ENCODE assay signal across 26 cellular contexts in genomic region chr21:41216486-41216885, GRCh38. TPM values are rescaled to one million over a fixed set of nuclear protein-coding genes. Genes with fewer than 3 reads are reported as not detected.
DNase-seq lines count a peak whose midpoint lies in the region; ATAC-seq and TF ChIP-seq lines count a peak whose summit lies in the region.
"Had no signal": no experiment of that assay in that cellular context is flagged by ENCODE, and none has a peak within 500 bp of the region (broad histone marks: within the 10 kb centered on the region; RNA-seq: fewer than 3 reads in every experiment).

No MANE protein-coding gene starts in this region.

- WGBS in right cardiac atrium: 84% methylated on average over 17 of the region's 17 CpGs
- WGBS in heart left ventricle, 4 donors: 93 to 97% (median 95%) methylated on average over 17 of the region's 17 CpGs

- H3K4me1 ChIP-seq in right cardiac atrium (ENCODE audit: control insufficient read depth, insufficient read depth, low read length) (peaks cover 12% of the 10 kb centered on the region), heart left ventricle (peaks cover 0 to 21% (median 1%) of the 10 kb centered on the region in 12 donors)
- H3K4me1 ChIP-seq: right lobe of liver, uterus had no signal

- no peaks in the 10 kb centered on the region for H3K27me3 ChIP-seq in right cardiac atrium (ENCODE audit: control insufficient read depth, insufficient read depth)
- H3K27me3 ChIP-seq in heart left ventricle: no peaks in the 10 kb centered on the region
- H3K27me3 ChIP-seq: gastroesophageal sphincter, right lobe of liver, uterus had no signal

- H3K4me3 ChIP-seq in right cardiac atrium (ENCODE audit: low read length) (no peak overlapping the region), heart left ventricle (no peak overlapping the region), epithelial cell of esophagus (ENCODE audit: low read length) (no peak overlapping the region)
- H3K4me3 ChIP-seq: gastroesophageal sphincter, right lobe of liver, uterus had no signal

- TF ChIP-seq CTCF in heart left ventricle (IDR thresholded peaks at IDR 0.05) (no peak), epithelial cell of esophagus (IDR thresholded peaks at IDR 0.05; ENCODE audit: insufficient read depth, low read depth, low read length, missing control alignments) (no peak)

- CTCF ChIA-PET in HEK293T (lab: Yijun Ruan, JAX): interaction anchor here (0.6 kb wide), 1 partner anchor 68 kb away, joined by 3 read pairs; no protein-coding TSS in a partner anchor

- H3K27ac ChIP-seq in right cardiac atrium (ENCODE audit: low read length) (no peak overlapping the region), heart left ventricle (peak overlapping the region in 1 of 12 donors; percentile 3)
- H3K27ac ChIP-seq: right lobe of liver, uterus had no signal

- ATAC-seq in right cardiac atrium (peak; percentile 8 to 35), heart left ventricle (no peak), HG03159 (IDR thresholded peaks at IDR 0.05; ENCODE audit: unreplicated experiment) (no peak)
- ATAC-seq: activated CD4-positive, CD25-positive, alpha-beta regulatory T cell treated with anti-CD3 and anti-CD28 coated beads, Interleukin-2, amount 50 U/mL, for 24 hours; activated CD8-positive, alpha-beta memory T cell treated with anti-CD3 and anti-CD28 coated beads, Interleukin-2, amount 10 ng/mL, durations not matched to agents 7 days and 5 days; right lobe of liver; T-helper 17 cell had no signal

- H3K36me3 ChIP-seq in heart left ventricle: no peaks in the 10 kb centered on the region
- H3K36me3 ChIP-seq: right lobe of liver, uterus had no signal

- H3K9me3 ChIP-seq in right cardiac atrium (ENCODE audit: control insufficient read depth, low read length): no peaks in the 10 kb centered on the region
- H3K9me3 ChIP-seq in heart left ventricle: no peaks in the 10 kb centered on the region
- H3K9me3 ChIP-seq: gastroesophageal sphincter, right lobe of liver, uterus had no signal

- intact Hi-C loops in right cardiac atrium (cut with DNase I): no loop called here
- intact Hi-C loops in heart left ventricle (cut with DNase I): no loop called here
- intact Hi-C loops in posterior vena cava (cut with DNase I): no loop called here

- POLR2A ChIA-PET in HEK293T (lab: Yijun Ruan, JAX): no interaction called here

- peak in 2 of 3 donors; percentile 33 to 60 for DNase-seq in right cardiac atrium
- DNase-seq in heart left ventricle: no peak
- DNase-seq in epithelial cell of esophagus (ENCODE audit: low read depth): peak; percentile 61
- peak; percentile 65 for DNase-seq in posterior vena cava (ENCODE audit: low spot score)
- no peak for DNase-seq in hypothalamus (lab: John Stamatoyannopoulos, UW)
- DNase-seq in HEK293T (ENCODE audit: extremely low spot score): no peak
- DNase-seq in T-helper 2 cell: no peak
- DNase-seq: activated CD4-positive, alpha-beta T cell treated with anti-CD3 and anti-CD28 coated beads, Interleukin-2, amount 50 U/mL, for 4 hours; activated CD8-positive, alpha-beta memory T cell treated with anti-CD3 and anti-CD28 coated beads, Interleukin-2, amount 10 ng/mL, durations not matched to agents 7 days and 5 days; activated T-cell treated with anti-CD3 and anti-CD28 coated beads, Interleukin-2, amount 50 U/mL, for 48 hours; AML-193; CD4-positive, alpha-beta T cell; hippocampal formation; NCI-H1417; NCI-H2029; NCI-H524 treated with DMSO at 0.1 percent for 48 hours; NK-92 treated with Interleukin-12 subunit alpha and Interleukin-12 subunit beta, amount 100 ng/mL, for 24 hours; right lobe of liver; SHP77; stimulated activated CD4-positive, alpha-beta T cell treated with anti-CD3 and anti-CD28 coated beads, Interleukin-12 subunit alpha, Interleukin-12 subunit beta, amount 100 ng/mL, for 4 hours; stimulated activated CD4-positive, alpha-beta T cell treated with anti-CD3 and anti-CD28 coated beads, Interleukin-2, amount 100 ng/mL, for 48 hours; T-helper 17 cell; uterus had no signal

- TF ChIP-seq POLR2A in heart left ventricle (IDR thresholded peaks at IDR 0.05): no peak

TF ChIP-seq in HEK293T, 16 proteins besides CTCF, POLR2A, EP300 and RAD21:
- no peak for TF ChIP-seq HDGF (IDR thresholded peaks at IDR 0.05; ENCODE audit: borderline replicate concordance)
- TF ChIP-seq FOXA1 (IDR thresholded peaks at IDR 0.05): no peak
- TF ChIP-seq SP1 (IDR thresholded peaks at IDR 0.05): no peak
- no peak for TF ChIP-seq SUZ12 (IDR thresholded peaks at IDR 0.05)
- no peak for TF ChIP-seq TARDBP (IDR thresholded peaks at IDR 0.05)
- no peak for TF ChIP-seq FOXM1 (IDR thresholded peaks at IDR 0.05; ENCODE audit: borderline replicate concordance)
- TF ChIP-seq PKNOX1 (IDR thresholded peaks at IDR 0.05): no peak
- TF ChIP-seq ARNT (IDR thresholded peaks at IDR 0.05): no peak
- TF ChIP-seq ZNF384 (IDR thresholded peaks at IDR 0.05): no peak
- no peak for TF ChIP-seq LEF1 (IDR thresholded peaks at IDR 0.05; ENCODE audit: borderline replicate concordance)

RNA-seq across cellular contexts. Expression of gene BACE2, which starts 48.5 kb away (rescaled TPM):
- total RNA-seq in right cardiac atrium (10 to 100 TPM; 26.3 to 34.0 (median 27.5) TPM), heart left ventricle (10 to 100 TPM; 10.3 to 30.3 (median 15.6) TPM), posterior vena cava (100 to 1,000 TPM in 1 of 2 donors, 10 to 100 TPM in 1; 70.4 to 102 TPM)
- polyA plus RNA-seq in right cardiac atrium (11.7 TPM), heart left ventricle (10 to 100 TPM in 1 of 2 donors, 1 to 10 TPM in 1; 3.8 to 21.9 TPM)

Comparison
In these comparisons a context has a peak if more than half of its experiments do, and no peak if none do; other contexts are left out.
1. ATAC-seq: peak in right cardiac atrium (2 of 2); none in heart left ventricle (0 of 4) and HG03159 (single experiment).
2. DNase-seq: peak in right cardiac atrium (2 of 3), epithelial cell of esophagus (single experiment) and posterior vena cava (single experiment); none in heart left ventricle (0 of 5), hypothalamus (0 of 51), HEK293T (single experiment) and T-helper 2 cell (0 of 5).